In the genomic region with DNA sequence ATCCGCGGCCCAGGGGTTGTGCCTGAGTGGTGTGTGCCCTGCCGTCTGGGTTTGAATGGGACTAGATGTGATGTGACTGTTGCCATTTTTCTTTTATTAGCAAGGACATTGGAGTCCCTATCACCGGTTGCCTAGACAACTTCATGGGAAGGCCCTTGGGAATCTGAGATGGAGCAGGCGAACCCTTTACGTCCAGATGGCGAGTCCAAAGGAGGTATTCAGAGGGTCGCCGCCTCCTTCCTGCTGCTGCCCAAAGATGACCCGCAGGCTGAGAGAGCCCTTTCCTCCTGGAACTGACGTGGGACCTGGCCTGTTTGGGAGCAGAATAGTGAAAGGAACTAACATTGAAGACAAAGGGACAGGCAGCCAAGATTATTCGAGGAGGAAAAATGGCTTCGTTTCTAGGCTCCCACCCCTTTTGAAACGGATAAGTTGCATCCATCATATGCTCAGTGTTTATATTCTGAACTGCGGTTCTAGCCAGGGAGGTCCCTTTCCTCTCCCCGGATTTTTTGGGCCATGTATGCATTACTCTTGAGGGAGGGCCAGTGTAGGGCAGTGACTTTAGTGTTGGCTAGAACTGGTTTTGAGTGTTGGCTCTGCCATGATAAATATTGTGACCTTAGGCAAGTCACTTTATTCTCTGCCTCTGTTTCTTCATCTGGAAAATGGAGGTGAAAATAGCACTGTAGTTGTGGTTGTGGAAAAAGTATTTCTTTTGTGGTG, we compare ENCODE assay signal across 8 cellular contexts. TPM values are rescaled to one million over a fixed set of nuclear protein-coding genes. Genes with fewer than 3 reads are reported as not detected.
DNase-seq lines count a peak whose midpoint lies in the region; ATAC-seq and TF ChIP-seq lines count a peak whose summit lies in the region.

No MANE protein-coding gene starts in this region.

- DNase-seq in BE2C, result peak; percentile 65
- no peak for DNase-seq in NT2/D1 (ENCODE audit: low read depth, low spot score)
- peak; percentile 18 for DNase-seq in cerebellar cortex (ENCODE audit: low spot score)
- DNase-seq in mesendoderm, result peak; percentile 82
- DNase-seq in aorta, result no peak

- no peak overlapping the region for H4K5ac ChIP-seq in mesendoderm (ENCODE audit: low read length)

- peak overlapping the region; percentile 40 for H3K4me2 ChIP-seq in mesendoderm (ENCODE audit: low read length)

- H3K27me3 ChIP-seq in BE2C (no peaks in the 10 kb centered on the region), NT2/D1 (ENCODE audit: insufficient read depth, insufficient read length) (no peaks in the 10 kb centered on the region), mesendoderm (ENCODE audit: insufficient read depth, low read length, poor library complexity) (no peaks in the 10 kb centered on the region), aorta (ENCODE audit: control insufficient read depth in 1 of 2, insufficient read depth in 2 of 2, low read length in 1 of 2) (no peaks in the 10 kb centered on the region)

- no CpG with 5 or more reads among the region's 16 CpGs for WGBS in mesendoderm (ENCODE audit: extremely low coverage, insufficient coverage, low lambda C conversion rate)
- 1 to 2% methylated on average over 16 of the region's 16 CpGs for WGBS in aorta, 2 donors

- H3K23ac ChIP-seq in mesendoderm (ENCODE audit: low read length), result peak overlapping the region; percentile 81

- peak overlapping the region; percentile 13 for H3K18ac ChIP-seq in mesendoderm (ENCODE audit: low read length)

- H3K27ac ChIP-seq in mesendoderm (ENCODE audit: low read depth, low read length) (peak overlapping the region; percentile 46), aorta (ENCODE audit: low read depth in 1 of 2, low read length in 2 of 2) (no peak overlapping the region)

- H3K56ac ChIP-seq in mesendoderm (ENCODE audit: low read length), result peak overlapping the region; percentile 100

- H3K4me1 ChIP-seq in BE2C (no peaks in the 10 kb centered on the region), NT2/D1 (ENCODE audit: insufficient read depth, insufficient read length) (no peaks in the 10 kb centered on the region), mesendoderm (ENCODE audit: control insufficient read depth, low read depth, low read length) (peaks cover 3% of the 10 kb centered on the region), aorta (ENCODE audit: control insufficient read depth in 1 of 2, insufficient read depth in 2 of 2, low read length in 2 of 2) (no peaks in the 10 kb centered on the region)

- peak overlapping the region; percentile 83 for H3K4me3 ChIP-seq in BE2C (ENCODE audit: low read depth, low read length)
- peak overlapping the region; percentile 90 for H3K4me3 ChIP-seq in NT2/D1 (ENCODE audit: insufficient read length, low read depth)
- peak overlapping the region; percentile 69 for H3K4me3 ChIP-seq in mesendoderm (ENCODE audit: low read length)
- peak overlapping the region; percentile 5 to 23 for H3K4me3 ChIP-seq in aorta (ENCODE audit: low read length in 2 of 2)

- H2BK120ac ChIP-seq in mesendoderm (ENCODE audit: low read depth, low read length), result no peak overlapping the region

- peaks cover 9% of the 10 kb centered on the region for H3K79me1 ChIP-seq in mesendoderm (ENCODE audit: low read length)

- H3K4ac ChIP-seq in mesendoderm (ENCODE audit: low read depth, low read length), result peak overlapping the region; percentile 61

- no peak for TF ChIP-seq CTCF in BE2C (IDR thresholded peaks at IDR 0.05; ENCODE audit: low read depth, low read length)

- intact Hi-C loops in aorta (cut with DNase I), result loop anchor here in 1 of 2 donors (5.0 kb wide), 1 partner anchor 302 kb away; the partner anchor contains the start of gene NCOA1

- no peak overlapping the region for H2BK15ac ChIP-seq in mesendoderm (replicated peaks; ENCODE audit: low read depth)

- H2AK5ac ChIP-seq in mesendoderm (ENCODE audit: low read length), result peak overlapping the region; percentile 15

- H3K9me3 ChIP-seq in BE2C, result no peaks in the 10 kb centered on the region
- H3K9me3 ChIP-seq in NT2/D1 (ENCODE audit: insufficient read depth, low read length), result no peaks in the 10 kb centered on the region
- H3K9me3 ChIP-seq in aorta (ENCODE audit: control insufficient read depth, low read length), result no peaks in the 10 kb centered on the region

- H2BK5ac ChIP-seq in mesendoderm (ENCODE audit: low read length), result peak overlapping the region; percentile 18

- ATAC-seq in GM18870 (IDR thresholded peaks at IDR 0.05; ENCODE audit: unreplicated experiment) (peak; percentile 9), aorta (ENCODE audit: low FRiP score) (no peak), HG02571 (IDR thresholded peaks at IDR 0.05; ENCODE audit: unreplicated experiment) (no peak), GM21619 (IDR thresholded peaks at IDR 0.05; ENCODE audit: unreplicated experiment) (no peak)

- H3K36me3 ChIP-seq in BE2C, result peaks cover 33% of the 10 kb centered on the region
- peaks cover 52% of the 10 kb centered on the region for H3K36me3 ChIP-seq in NT2/D1 (ENCODE audit: insufficient read depth, insufficient read length, low read length)
- peaks cover 1% of the 10 kb centered on the region for H3K36me3 ChIP-seq in mesendoderm (ENCODE audit: control insufficient read depth, insufficient read depth, low read length)
- no peaks in the 10 kb centered on the region for H3K36me3 ChIP-seq in aorta (ENCODE audit: control insufficient read depth in 1 of 2, insufficient read depth in 2 of 2, low read length in 1 of 2)

- H3K79me2 ChIP-seq in mesendoderm (ENCODE audit: control insufficient read depth, insufficient read depth, low read length), result peaks cover 44% of the 10 kb centered on the region

- no peak overlapping the region for H4K8ac ChIP-seq in mesendoderm (ENCODE audit: low read depth, low read length)

- peak overlapping the region; percentile 96 for H3K9ac ChIP-seq in NT2/D1 (ENCODE audit: insufficient read length, low read depth)
- peak overlapping the region; percentile 87 for H3K9ac ChIP-seq in mesendoderm (ENCODE audit: low read length)

RNA-seq across cellular contexts. Expression of gene CENPO, which starts 0.7 kb away (rescaled TPM):
- polyA plus RNA-seq in BE2C (2012; ENCODE audit: insufficient read depth, insufficient read length, low read depth), result 11.8 TPM
- polyA plus RNA-seq in mesendoderm (2013, experiment 1 of 2), result 36.1 TPM
- 36.9 TPM for polyA plus RNA-seq in mesendoderm (2013, experiment 2 of 2)
- 1 to 10 TPM; 3.6 to 4.0 TPM for total RNA-seq in aorta
- polyA plus RNA-seq in aorta, result 1 to 10 TPM; 2.0 to 2.3 TPM

RNA-seq across cellular contexts. Expression of gene PTRHD1, which starts 0.7 kb away (rescaled TPM):
- polyA plus RNA-seq in BE2C (2012; ENCODE audit: insufficient read depth, insufficient read length, low read depth), result 25.1 TPM
- polyA plus RNA-seq in mesendoderm (2013, experiment 1 of 2), result 91.1 TPM
- polyA plus RNA-seq in mesendoderm (2013, experiment 2 of 2), result 89.8 TPM
- total RNA-seq in aorta, result 10 to 100 TPM in 1 of 2 donors, 1 to 10 TPM in 1; 8.5 to 16.9 TPM
- 10 to 100 TPM; 17.7 to 19.2 TPM for polyA plus RNA-seq in aorta

Comparison
In these comparisons a context has a peak if more than half of its experiments do, and no peak if none do; other contexts are left out.
1. DNase-seq: peak in BE2C (single experiment), cerebellar cortex (single experiment) and mesendoderm (single experiment); none in NT2/D1 (single experiment) and aorta (0 of 2).
2. H3K4me3 ChIP-seq: peak in every context shown above with its lines; median percentile 90 in NT2/D1; 83 in BE2C; 69 in mesendoderm; 14 in aorta.